Comparison of ENCODE assay signal across 22 cellular contexts in the genomic region with DNA sequence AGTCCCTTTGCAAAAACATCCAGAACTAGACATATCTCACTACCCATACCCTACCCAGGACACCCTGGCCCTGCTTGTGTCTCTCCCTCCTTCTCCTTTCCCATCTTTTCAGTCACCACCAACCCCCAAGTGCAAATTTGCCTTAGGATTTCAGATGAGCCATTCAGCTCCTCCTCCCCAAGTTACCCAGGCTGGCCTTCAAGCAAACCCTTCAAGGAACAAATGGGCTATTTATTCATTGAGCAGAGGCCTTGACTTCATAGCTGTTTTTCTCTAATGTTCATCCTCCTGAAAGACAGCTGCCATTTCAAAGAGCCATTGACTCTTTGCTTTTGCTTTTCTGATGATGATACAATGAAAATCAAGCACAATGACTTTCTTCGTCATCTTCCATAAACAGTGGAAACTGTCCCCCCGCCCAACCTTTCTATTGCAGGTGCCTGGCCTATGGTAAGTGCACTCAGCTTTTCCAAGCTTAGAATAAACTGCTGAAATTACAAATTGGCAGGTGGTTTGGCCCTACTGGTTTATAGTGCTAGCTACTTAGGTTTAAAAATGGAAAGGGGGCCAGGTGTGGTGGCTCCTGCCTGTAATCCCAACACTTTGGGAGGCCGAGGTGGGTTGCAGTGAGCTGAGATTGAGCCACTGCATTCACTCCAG. TPM values are rescaled to one million over a fixed set of nuclear protein-coding genes. Genes with fewer than 3 reads are reported as not detected.
DNase-seq lines count a peak whose midpoint lies in the region; ATAC-seq and TF ChIP-seq lines count a peak whose summit lies in the region.
"Had no signal": no experiment of that assay in that cellular context is flagged by ENCODE, and none has a peak within 500 bp of the region (broad histone marks: within the 10 kb centered on the region; RNA-seq: fewer than 3 reads in every experiment).

No MANE protein-coding gene starts in this region.

- H3K27me3 Mint-ChIP-seq in CD8-positive, alpha-beta T cell (ENCODE audit: low read depth) = no peaks in the 10 kb centered on the region

- intact Hi-C loops in CD8-positive, alpha-beta T cell (cut with DNase I, micrococcal nuclease) = no loop called here

- no peak for ATAC-seq in CD8-positive, alpha-beta T cell

- no peaks in the 10 kb centered on the region for H3K9me3 ChIP-seq in CD8-positive, alpha-beta T cell (ENCODE audit: low read length)
- H3K9me3 ChIP-seq: BE2C, MG63 had no signal

- TF ChIP-seq CTCF in CD8-positive, alpha-beta T cell (IDR thresholded peaks at IDR 0.05) = no peak

- no peak overlapping the region for H3K4me3 Mint-ChIP-seq in CD8-positive, alpha-beta T cell

- no peaks in the 10 kb centered on the region for H3K9me3 Mint-ChIP-seq in CD8-positive, alpha-beta T cell

- no peak overlapping the region for H3K27ac Mint-ChIP-seq in CD8-positive, alpha-beta T cell

- no peaks in the 10 kb centered on the region for H3K36me3 ChIP-seq in CD8-positive, alpha-beta T cell (ENCODE audit: insufficient read depth, low read length)
- H3K36me3 ChIP-seq: BE2C, MG63 had no signal

- H3K4me3 ChIP-seq in CD8-positive, alpha-beta T cell (ENCODE audit: low read depth, low read length) = no peak overlapping the region
- H3K4me3 ChIP-seq: MG63, SK-N-MC had no signal

- H3K27me3 ChIP-seq in CD8-positive, alpha-beta T cell (ENCODE audit: insufficient read depth, low read length) = no peaks in the 10 kb centered on the region
- H3K27me3 ChIP-seq: BE2C had no signal

- CTCF ChIA-PET in CD8-positive, alpha-beta T cell (lab: Charles Lee) = interaction anchor here (1.5 to 2.3 kb wide), 2 partner anchors 10 to 21 kb away, joined by 7 to 8 read pairs; no protein-coding TSS in a partner anchor

- peaks cover 6% of the 10 kb centered on the region for H3K4me1 ChIP-seq in CD8-positive, alpha-beta T cell (ENCODE audit: insufficient read depth, low read length)

- no peaks in the 10 kb centered on the region for H3K36me3 Mint-ChIP-seq in CD8-positive, alpha-beta T cell

- DNase-seq in NCI-H187 treated with DMSO at 0.1 percent for 48 hours (lab: John Stamatoyannopoulos, UW) = peak; percentile 10
- no peak for DNase-seq in NCI-H187 (lab: John Stamatoyannopoulos, UW)
- DNase-seq in middle frontal gyrus (ENCODE audit: extremely low spot score, low spot score) = peak; percentile 28
- DNase-seq in mucosa of gallbladder (ENCODE audit: low spot score) = no peak
- DNase-seq in CD8-positive, alpha-beta T cell = no peak
- DNase-seq in stimulated activated CD4-positive, alpha-beta T cell treated with anti-CD3 and anti-CD28 coated beads, Interleukin-12 subunit alpha, Interleukin-12 subunit beta, amount 100 ng/mL, for 4 hours = no peak
- DNase-seq in inferior parietal cortex (ENCODE audit: extremely low spot score) = no peak
- DNase-seq: BE2C, DMS 273 treated with DMSO at 0.1 percent for 48 hours, GF-D8, HCEC 1CT, IMR-90, Karpas-422, MG63, NCI-H1092 treated with DMSO at 0.1 percent for 48 hours, NCI-H2107, NCI-H446 had no signal

- POLR2A ChIA-PET in CD8-positive, alpha-beta T cell (lab: Charles Lee) = no interaction called here

- H3K4me1 Mint-ChIP-seq in CD8-positive, alpha-beta T cell (ENCODE audit: low read depth) = peaks cover 18% of the 10 kb centered on the region

- peak overlapping the region; percentile 66 for H3K27ac ChIP-seq in cingulate gyrus (ENCODE audit: low read depth, low read length)
- no peak overlapping the region for H3K27ac ChIP-seq in CD8-positive, alpha-beta T cell (ENCODE audit: low read depth, low read length)
- H3K27ac ChIP-seq: 22Rv1, SK-N-MC had no signal

RNA-seq across cellular contexts. Expression of a gene that starts 26.1 kb away (rescaled TPM):
- total RNA-seq in mucosa of gallbladder = 3.7 TPM
- 10 to 100 TPM; 27.7 to 29.7 TPM for total RNA-seq in CD8-positive, alpha-beta T cell
- total RNA-seq: Daoy, HT1080, IMR-90 had no signal

RNA-seq across cellular contexts. Expression of a gene that starts 53.8 kb away (rescaled TPM):
- total RNA-seq in mucosa of gallbladder = 106 TPM
- total RNA-seq in CD8-positive, alpha-beta T cell = 100 to 1,000 TPM; 180 to 181 TPM

Comparison
In these comparisons a context has a peak if more than half of its experiments do, and no peak if none do; other contexts are left out.
1. DNase-seq: peak in NCI-H187 treated with DMSO at 0.1 percent for 48 hours (single experiment) and middle frontal gyrus (single experiment); none in NCI-H187 (0 of 2), mucosa of gallbladder (single experiment), CD8-positive, alpha-beta T cell (0 of 7), stimulated activated CD4-positive, alpha-beta T cell treated with anti-CD3 and anti-CD28 coated beads, Interleukin-12 subunit alpha, Interleukin-12 subunit beta, amount 100 ng/mL, for 4 hours (single experiment) and inferior parietal cortex (single experiment).